ENCODE assay signal across 23 cellular contexts in genomic region chr20:47093567-47093966, GRCh38.
"Had no signal": no experiment of that assay in that cellular context is flagged by ENCODE, and none has a peak within 500 bp of the region (broad histone marks: within the 10 kb centered on the region; RNA-seq: fewer than 3 reads in every experiment).

No MANE protein-coding gene starts in this region.

- H3K9me3 ChIP-seq: pancreas, testis, uterus had no signal

- H3K27ac Mint-ChIP-seq: effector memory CD8-positive, alpha-beta T cell; memory B cell; natural killer cell; stimulated activated effector memory CD8-positive, alpha-beta T cell treated with anti-CD3 and anti-CD28 coated beads, Interleukin-12 subunit alpha, Interleukin-12 subunit beta, amount 100 ng/mL, for 72 hours had no signal

- H3K4me1 Mint-ChIP-seq: memory B cell; natural killer cell; stimulated activated effector memory CD8-positive, alpha-beta T cell treated with anti-CD3 and anti-CD28 coated beads, Interleukin-12 subunit alpha, Interleukin-12 subunit beta, amount 100 ng/mL, for 72 hours had no signal

- DNase-seq: cerebellar nuclear complex; cortex of kidney; effector memory CD8-positive, alpha-beta T cell; erythroblast; hypothalamus; natural killer cell; occipital lobe; pancreas; sigmoid colon; stimulated activated CD4-positive, alpha-beta T cell treated with anti-CD3 and anti-CD28 coated beads, Interleukin-2, amount 100 ng/mL, for 24 hours; stimulated activated CD4-positive, alpha-beta T cell treated with anti-CD3 and anti-CD28 coated beads, Interleukin-4, amount 100 ng/mL, for 24 hours; stimulated activated naive CD4-positive, alpha-beta T cell treated with Interleukin-2 at 50 U/mL for 16 hours; stomach; testis; tibial artery; upper lobe of right lung; uterus had no signal

- H3K4me3 Mint-ChIP-seq: effector memory CD8-positive, alpha-beta T cell; memory B cell; natural killer cell; stimulated activated effector memory CD8-positive, alpha-beta T cell treated with anti-CD3 and anti-CD28 coated beads, Interleukin-12 subunit alpha, Interleukin-12 subunit beta, amount 100 ng/mL, for 72 hours had no signal

- H3K9me3 Mint-ChIP-seq: effector memory CD8-positive, alpha-beta T cell had no signal

- H3K27ac ChIP-seq: pancreas, sigmoid colon, stomach, testis, tibial artery, upper lobe of right lung, uterus had no signal

- H3K27me3 ChIP-seq: pancreas, sigmoid colon, testis, tibial artery, upper lobe of right lung, uterus had no signal

- H3K36me3 Mint-ChIP-seq: stimulated activated effector memory CD8-positive, alpha-beta T cell treated with anti-CD3 and anti-CD28 coated beads, Interleukin-12 subunit alpha, Interleukin-12 subunit beta, amount 100 ng/mL, for 72 hours had no signal

- H3K36me3 ChIP-seq: pancreas, sigmoid colon, upper lobe of right lung, uterus had no signal

- H3K4me3 ChIP-seq: lung, pancreas, sigmoid colon, stomach, testis, tibial artery, upper lobe of right lung, uterus had no signal

- FAIRE-seq: endometrium, frontal cortex, keratinocyte, pancreas had no signal

- ATAC-seq: effector memory CD8-positive, alpha-beta T cell; natural killer cell; pancreas; stimulated activated effector memory CD8-positive, alpha-beta T cell treated with anti-CD3 and anti-CD28 coated beads, Interleukin-12 subunit alpha, Interleukin-12 subunit beta, amount 100 ng/mL, for 72 hours; upper lobe of right lung had no signal

- H3K4me1 ChIP-seq: pancreas, sigmoid colon, stomach, testis, upper lobe of right lung, uterus had no signal
